Comparison of ENCODE assay signal across 8 cellular contexts in genomic region chr6:16206595-16207037, GRCh38. TPM values are rescaled to one million over a fixed set of nuclear protein-coding genes. Genes with fewer than 3 reads are reported as not detected.
DNase-seq lines count a peak whose midpoint lies in the region; ATAC-seq and TF ChIP-seq lines count a peak whose summit lies in the region.

No MANE protein-coding gene starts in this region.

- H3K9me3 ChIP-seq in MM.1S (replicated peaks; ENCODE audit: insufficient read depth, low read length) (no peaks in the 10 kb centered on the region), SK-N-SH (no peaks in the 10 kb centered on the region)

- H3K27me3 Mint-ChIP-seq in MCF 10A (ENCODE audit: insufficient read depth, unreplicated experiment): peaks cover 13% of the 10 kb centered on the region

- TF ChIP-seq EP300 in SK-N-SH (IDR thresholded peaks at IDR 0.05; ENCODE audit: borderline replicate concordance in 1 of 2, low read depth in 1 of 2, low read length in 1 of 2): no peak

- intact Hi-C loops in MCF 10A (cut with micrococcal nuclease): loop anchor here (1.0 kb wide), 1 partner anchor 515 kb away; no protein-coding TSS in a partner anchor

- H3K4me3 ChIP-seq in MM.1S (ENCODE audit: low read length) (no peak overlapping the region), SK-N-SH (ENCODE audit: low read depth in 2 of 2, low read length in 1 of 2) (peak overlapping the region in 1 of 2 experiments; percentile 33; a peak in 1 of 4 replicates)

- peak; percentile 94 for TF ChIP-seq CTCF in MM.1S (IDR thresholded peaks at IDR 0.05; ENCODE audit: low read length)
- peak; percentile 97 for TF ChIP-seq CTCF in SK-N-SH (IDR thresholded peaks at IDR 0.05)
- TF ChIP-seq CTCF in MCF 10A (IDR thresholded peaks at IDR 0.05; ENCODE audit: unreplicated experiment): peak; percentile 76

- WGBS in SK-N-SH (ENCODE audit: low lambda C conversion rate): 6% methylated on average over 6 of the region's 6 CpGs

- no peaks in the 10 kb centered on the region for H3K9me3 Mint-ChIP-seq in MCF 10A (ENCODE audit: unreplicated experiment)

- H3K79me2 ChIP-seq in MM.1S (ENCODE audit: low read length) (no peaks in the 10 kb centered on the region), SK-N-SH (ENCODE audit: insufficient read depth) (no peaks in the 10 kb centered on the region)

- CTCF ChIA-PET in SK-N-SH (lab: Yijun Ruan, JAX): interaction anchor here (0.7 to 19.3 kb wide), 19 partner anchors 8 to 585 kb away, joined by 3 to 226 read pairs (median 3); partner anchors contain the start of gene MYLIP
- CTCF ChIA-PET in MCF 10A (lab: Yijun Ruan, JAX): interaction anchor here (0.7 to 4.1 kb wide), 19 partner anchors 9 to 547 kb away, joined by 3 to 34 read pairs (median 5); partner anchors contain the start of genes GMPR and MYLIP

- H3K4me1 Mint-ChIP-seq in MCF 10A (ENCODE audit: insufficient read depth, unreplicated experiment): peaks cover 4% of the 10 kb centered on the region

- H3K4me3 Mint-ChIP-seq in MCF 10A (ENCODE audit: unreplicated experiment): no peak overlapping the region

- H4K20me1 ChIP-seq in MM.1S (ENCODE audit: insufficient read depth, low read length): no peaks in the 10 kb centered on the region
- H4K20me1 ChIP-seq in SK-N-SH (ENCODE audit: insufficient read depth): no peaks in the 10 kb centered on the region

- no peaks in the 10 kb centered on the region for H3K9me2 ChIP-seq in MM.1S (replicated peaks; ENCODE audit: insufficient read depth, low read length)
- H3K9me2 ChIP-seq in SK-N-SH: no peaks in the 10 kb centered on the region; the same call in 1 of the 2 replicates

- H3K27ac Mint-ChIP-seq in MCF 10A (ENCODE audit: low read depth, unreplicated experiment): no peak overlapping the region

- ATAC-seq in HG02884 (IDR thresholded peaks at IDR 0.05; ENCODE audit: unreplicated experiment): no peak

- POLR2A ChIA-PET in SK-N-SH (lab: Yijun Ruan, JAX): no interaction called here
- POLR2A ChIA-PET in MCF 10A (lab: Yijun Ruan, JAX): interaction anchor here (0.7 to 1.5 kb wide), 3 partner anchors 24 to 515 kb away, joined by 3 to 6 read pairs (median 4); no protein-coding TSS in a partner anchor

- H3F3A ChIP-seq in MM.1S (ENCODE audit: insufficient read depth, low read length) (no peaks in the 10 kb centered on the region), SK-N-SH (replicated peaks; ENCODE audit: insufficient read depth) (peaks cover 3% of the 10 kb centered on the region)

- no peaks in the 10 kb centered on the region for H3K27me3 ChIP-seq in MM.1S (replicated peaks; ENCODE audit: insufficient read depth, low read length)
- H3K27me3 ChIP-seq in SK-N-SH (ENCODE audit: insufficient read depth): no peaks in the 10 kb centered on the region

- TF ChIP-seq RAD21 in SK-N-SH (IDR thresholded peaks at IDR 0.05; ENCODE audit: low read length): peak; percentile 98

- no TSS peak for BruUV-seq in MCF 10A (replicated peaks; lab: Mats Ljungman, UMichigan)

- H3K9ac ChIP-seq in MM.1S (ENCODE audit: low read length) (no peak overlapping the region), SK-N-SH (no peak overlapping the region)

- H3K27ac ChIP-seq in MM.1S (ENCODE audit: low read length) (no peak overlapping the region), SK-N-SH (ENCODE audit: low read depth in 2 of 2, low read length in 1 of 2) (peak overlapping the region; percentile 36 to 47; a peak in 3 of 4 replicates)

- no peak overlapping the region for H3K4me2 ChIP-seq in MM.1S (ENCODE audit: low read depth, low read length)
- no peak overlapping the region for H3K4me2 ChIP-seq in SK-N-SH

- H3K36me3 ChIP-seq in MM.1S (replicated peaks; ENCODE audit: insufficient read depth, low read length) (no peaks in the 10 kb centered on the region), SK-N-SH (replicated peaks in 1 of 2; ENCODE audit: control insufficient read depth in 1 of 2, insufficient read depth in 2 of 2, low read length in 1 of 2) (no peaks in the 10 kb centered on the region)

- H2AFZ ChIP-seq in MM.1S (ENCODE audit: low read length): no peak overlapping the region
- H2AFZ ChIP-seq in SK-N-SH (ENCODE audit: low read depth): peak overlapping the region; percentile 91

- H3K4me1 ChIP-seq in MM.1S (ENCODE audit: low read length) (no peaks in the 10 kb centered on the region), SK-N-SH (ENCODE audit: control insufficient read depth in 1 of 2, insufficient read depth in 2 of 2, low read depth in 1 of 2, low read length in 1 of 2) (peaks cover 4 to 11% of the 10 kb centered on the region in 2 experiments; a peak in 3 of 4 replicates)

- H3K36me3 Mint-ChIP-seq in MCF 10A (ENCODE audit: insufficient read depth, unreplicated experiment): no peaks in the 10 kb centered on the region

- DNase-seq in A172 (ENCODE audit: low spot score): peak; percentile 79
- DNase-seq in GM04503 (ENCODE audit: low read depth): peak; percentile 56
- peak; percentile 54 for DNase-seq in MM.1S
- peak; percentile 80 for DNase-seq in SK-N-SH
- DNase-seq in MCF 10A (ENCODE audit: unreplicated experiment): peak; percentile 60
- DNase-seq in inferior parietal cortex (ENCODE audit: extremely low spot score): peak; percentile 93
- DNase-seq in stimulated activated CD4-positive, alpha-beta T cell treated with anti-CD3 and anti-CD28 coated beads, Interleukin-12 subunit alpha, Interleukin-12 subunit beta, amount 100 ng/mL, for 4 hours: peak; percentile 11

TF ChIP-seq in SK-N-SH, 30 proteins besides CTCF, POLR2A, EP300 and RAD21:
- TF ChIP-seq FOXM1 (IDR thresholded peaks at IDR 0.05; ENCODE audit: low read depth): no peak
- no peak for TF ChIP-seq MAX (IDR thresholded peaks at IDR 0.05; ENCODE audit: low read depth)
- peak; percentile 34 for TF ChIP-seq GABPA (IDR thresholded peaks at IDR 0.05; ENCODE audit: low read depth)
- peak; percentile 39; the same call in 1 of the 2 replicates for TF ChIP-seq TCF12 (IDR thresholded peaks at IDR 0.05)
- no peak for TF ChIP-seq ZBTB33 (IDR thresholded peaks at IDR 0.05; ENCODE audit: borderline replicate concordance, low read depth)
- TF ChIP-seq PBX3 (IDR thresholded peaks at IDR 0.05): no peak
- no peak for TF ChIP-seq REST (IDR thresholded peaks at IDR 0.05; ENCODE audit: low read depth, low read length)
- TF ChIP-seq TAF1 (IDR thresholded peaks at IDR 0.05; ENCODE audit: borderline replicate concordance, low read depth, low read length): no peak
- TF ChIP-seq SMC3 (IDR thresholded peaks at IDR 0.05; ENCODE audit: low read depth, low read length): peak; percentile 86

RNA-seq across cellular contexts. Expression of gene GMPR, which starts 31.8 kb away (rescaled TPM):
- 6.6 and 9.6 TPM in 2 replicates for total RNA-seq in A172 (2014; rRNA removed; shearing (Covaris generic))
- 18.4 and 21.0 TPM in 2 replicates for polyA plus RNA-seq in SK-N-SH (2012; rRNA removed)
- 19.0 and 21.2 TPM in 2 replicates for polyA plus RNA-seq in SK-N-SH (2012; cell fraction: cytosol; rRNA removed)
- polyA plus RNA-seq in SK-N-SH (2012; cell fraction: nucleus; rRNA removed): 11.0 and 12.5 TPM in 2 replicates
- total RNA-seq in MCF 10A (2022): 1.9 and 3.0 TPM in 2 replicates

Comparison
In these comparisons a context has a peak if more than half of its experiments do, and no peak if none do; other contexts are left out.
1. DNase-seq: peak in every context shown above with its lines; median percentile 93 in inferior parietal cortex; 80 in SK-N-SH; 79 in A172; 60 in MCF 10A; 56 in GM04503; 54 in MM.1S; 11 in stimulated activated CD4-positive, alpha-beta T cell treated with anti-CD3 and anti-CD28 coated beads, Interleukin-12 subunit alpha, Interleukin-12 subunit beta, amount 100 ng/mL, for 4 hours.